Comparison of ENCODE assay signal across 14 cellular contexts in genomic region chr11:114079406-114080072, GRCh38. TPM values are rescaled to one million over a fixed set of nuclear protein-coding genes. Genes with fewer than 3 reads are reported as not detected.
A peak's percentile ranks its signal among the peaks of the same experiment; 100 is the strongest.
DNase-seq lines count a peak whose midpoint lies in the region; ATAC-seq and TF ChIP-seq lines count a peak whose summit lies in the region.
"Had no signal": no experiment of that assay in that cellular context is flagged by ENCODE, and none has a peak within 500 bp of the region (broad histone marks: within the 10 kb centered on the region; RNA-seq: fewer than 3 reads in every experiment).

No MANE protein-coding gene starts in this region.

- intact Hi-C loops in Right ventricle myocardium inferior (cut with DNase I): no loop called here
- intact Hi-C loops in prostate gland (cut with DNase I): loop anchor here (10.0 kb wide), 1 partner anchor 65 kb away; no protein-coding TSS in a partner anchor

- H3K27me3 Mint-ChIP-seq in CD4-positive, CD25-positive, alpha-beta regulatory T cell: no peaks in the 10 kb centered on the region

- WGBS in prostate gland: 65% methylated on average over 6 of the region's 6 CpGs

- H3K4me1 ChIP-seq in CD4-positive, CD25-positive, alpha-beta regulatory T cell (ENCODE audit: control insufficient read depth, insufficient read depth, low read length, poor library complexity, severe bottlenecking): peaks cover 18% of the 10 kb centered on the region
- H3K4me1 ChIP-seq in adipocyte (ENCODE audit: control insufficient read depth, insufficient read depth, low read length): peaks cover 97% of the 10 kb centered on the region
- H3K4me1 ChIP-seq in prostate gland (replicated peaks): peaks cover 78% of the 10 kb centered on the region

- peaks cover 6 to 63% (median 37%) of the 10 kb centered on the region in 4 donors for H3K4me1 Mint-ChIP-seq in CD4-positive, CD25-positive, alpha-beta regulatory T cell

- H3K36me3 ChIP-seq in CD4-positive, CD25-positive, alpha-beta regulatory T cell (ENCODE audit: control insufficient read depth, insufficient read depth, low read length): no peaks in the 10 kb centered on the region
- H3K36me3 ChIP-seq in adipocyte (ENCODE audit: control insufficient read depth, insufficient read depth, low read length, severe bottlenecking): peaks cover 45% of the 10 kb centered on the region
- H3K36me3 ChIP-seq in prostate gland: peaks cover 9 to 11% of the 10 kb centered on the region in 2 donors
- no peaks in the 10 kb centered on the region for H3K36me3 ChIP-seq in H7 (replicated peaks; ENCODE audit: control insufficient read depth, insufficient read depth, low read length)

- peak overlapping the region; percentile 7 to 57 (median 32) for H3K27ac Mint-ChIP-seq in CD4-positive, CD25-positive, alpha-beta regulatory T cell
- H3K27ac Mint-ChIP-seq: activated CD4-positive, alpha-beta T cell treated with anti-CD3 and anti-CD28 coated beads, Interleukin-2, amount 10 ng/mL, durations not matched to agents 7 days and 5 days had no signal

- no peak overlapping the region for H3K4me3 ChIP-seq in CD4-positive, CD25-positive, alpha-beta regulatory T cell (ENCODE audit: low read depth, low read length)
- H3K4me3 ChIP-seq in adipocyte (ENCODE audit: low read length): peak overlapping the region; percentile 54
- H3K4me3 ChIP-seq in prostate gland: no peak overlapping the region
- no peak overlapping the region for H3K4me3 ChIP-seq in H7 (ENCODE audit: insufficient read depth, low read depth, low read length)
- H3K4me3 ChIP-seq: GM12878 had no signal

- H3K27ac ChIP-seq in CD4-positive, CD25-positive, alpha-beta regulatory T cell (ENCODE audit: insufficient read depth, low read length, poor library complexity, severe bottlenecking): no peak overlapping the region
- H3K27ac ChIP-seq in prostate gland: peak overlapping the region; percentile 31 to 69

- H3K9ac ChIP-seq in adipocyte (ENCODE audit: low read length): peak overlapping the region; percentile 79

- no peak for ATAC-seq in CD4-positive, CD25-positive, alpha-beta regulatory T cell (ENCODE audit: low read depth in 2 of 2)
- peak; percentile 53 for ATAC-seq in Right ventricle myocardium inferior
- no peak for ATAC-seq in GM19328 (IDR thresholded peaks at IDR 0.05; ENCODE audit: unreplicated experiment)
- ATAC-seq: Panc1 had no signal

- H3K27me3 ChIP-seq in CD4-positive, CD25-positive, alpha-beta regulatory T cell (ENCODE audit: control insufficient read depth, insufficient read depth, low read length): peaks cover 4% of the 10 kb centered on the region
- H3K27me3 ChIP-seq in adipocyte (replicated peaks; ENCODE audit: control insufficient read depth, insufficient read depth, low read length) (no peaks in the 10 kb centered on the region), prostate gland (replicated peaks; ENCODE audit: insufficient read depth) (no peaks in the 10 kb centered on the region), H7 (ENCODE audit: control insufficient read depth, insufficient read depth, low read length) (peaks cover 30% of the 10 kb centered on the region)

- no peak for DNase-seq in CD4-positive, CD25-positive, alpha-beta regulatory T cell
- no peak for DNase-seq in adipocyte (ENCODE audit: low read depth)
- no peak for DNase-seq in Right ventricle myocardium inferior (ENCODE audit: missing footprints)
- no peak for DNase-seq in prostate gland (ENCODE audit: low spot score)
- DNase-seq in cerebellum (ENCODE audit: low spot score): no peak
- no peak for DNase-seq in activated CD4-positive, CD25-positive, alpha-beta regulatory T cell (lab: John Stamatoyannopoulos, UW)
- no peak for DNase-seq in H7
- DNase-seq: activated CD4-positive, alpha-beta T cell treated with anti-CD3 and anti-CD28 coated beads, Interleukin-2, amount 10 ng/mL, durations not matched to agents 7 days and 5 days; NCI-H1417 treated with DMSO at 0.1 percent for 48 hours; retina had no signal

- TF ChIP-seq POLR2A in prostate gland (IDR thresholded peaks at IDR 0.05): no peak

- H3K9me3 ChIP-seq in CD4-positive, CD25-positive, alpha-beta regulatory T cell (ENCODE audit: control insufficient read depth in 2 of 2, low read length in 2 of 2): no peaks in the 10 kb centered on the region
- H3K9me3 ChIP-seq in adipocyte (ENCODE audit: control insufficient read depth, low read length): no peaks in the 10 kb centered on the region
- H3K9me3 ChIP-seq in prostate gland: no peaks in the 10 kb centered on the region

- H3K4me3 Mint-ChIP-seq in CD4-positive, CD25-positive, alpha-beta regulatory T cell: no peak overlapping the region
- H3K4me3 Mint-ChIP-seq: activated CD4-positive, alpha-beta T cell treated with anti-CD3 and anti-CD28 coated beads, Interleukin-2, amount 10 ng/mL, durations not matched to agents 7 days and 5 days had no signal

- no peak for TF ChIP-seq CTCF in prostate gland (IDR thresholded peaks at IDR 0.05)

- peaks cover 0 to 1% (median 0%) of the 10 kb centered on the region in 7 donors for H3K9me3 Mint-ChIP-seq in CD4-positive, CD25-positive, alpha-beta regulatory T cell
- H3K9me3 Mint-ChIP-seq: activated CD4-positive, alpha-beta T cell treated with anti-CD3 and anti-CD28 coated beads, Interleukin-2, amount 10 ng/mL, durations not matched to agents 7 days and 5 days; central memory CD8-positive, alpha-beta T cell had no signal

- no peaks in the 10 kb centered on the region for H3K36me3 Mint-ChIP-seq in CD4-positive, CD25-positive, alpha-beta regulatory T cell

RNA-seq across cellular contexts. Expression of gene ZBTB16, which starts 20.0 kb away (rescaled TPM):
- 8.5 TPM for total RNA-seq in CD4-positive, CD25-positive, alpha-beta regulatory T cell
- polyA plus RNA-seq in CD4-positive, CD25-positive, alpha-beta regulatory T cell: 10 to 100 TPM in 2 of 4 donors, 1 to 10 TPM in 2; 2.9 to 28.1 (median 8.9) TPM
- 78.1 TPM for total RNA-seq in Right ventricle myocardium inferior
- total RNA-seq in prostate gland: 100 to 1,000 TPM; 171 to 230 TPM
- total RNA-seq in cerebellum: 4.2 TPM
- total RNA-seq in H7 (2014; rRNA removed; shearing (Covaris generic)): not detected in 2 replicates
- polyA plus RNA-seq: GM12878 had no signal
